Comparison of ENCODE assay signal across 8 cellular contexts in the genomic region with DNA sequence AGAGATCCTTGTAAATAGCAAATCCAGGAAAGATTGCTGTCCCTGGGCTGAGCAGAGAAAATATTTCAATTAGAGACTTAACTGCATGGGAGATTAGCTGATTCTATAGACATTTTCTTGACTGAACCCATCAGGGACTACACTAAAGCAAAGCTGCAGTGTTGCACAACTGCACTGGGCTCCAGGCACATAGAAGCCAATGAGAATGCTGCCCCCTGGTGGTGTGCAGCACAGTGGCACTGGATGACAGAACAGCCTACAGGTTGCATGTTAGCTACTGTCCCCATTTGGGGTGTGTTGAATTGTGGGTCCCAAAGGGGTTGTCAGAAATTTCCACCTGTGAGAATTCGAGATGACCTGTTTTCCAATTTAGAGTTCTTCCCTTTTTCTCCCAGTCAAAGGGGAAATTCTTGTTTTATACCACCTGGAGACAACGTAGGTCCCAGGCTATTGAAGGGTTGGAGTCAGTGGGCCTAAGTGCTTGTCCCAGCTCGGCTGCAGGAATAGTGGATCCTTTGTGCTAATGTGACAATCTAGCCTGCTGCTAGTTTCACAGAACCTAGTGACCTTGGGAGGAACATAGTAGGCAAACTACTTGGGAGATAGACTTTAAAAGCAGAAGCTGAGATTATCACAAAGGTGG.
DNase-seq lines count a peak whose midpoint lies in the region; ATAC-seq and TF ChIP-seq lines count a peak whose summit lies in the region.

No MANE protein-coding gene starts in this region.

- POLR2A ChIA-PET in CD4-positive, alpha-beta T cell (lab: Charles Lee): no interaction called here
- POLR2A ChIA-PET in HEK293 (lab: Yijun Ruan, JAX): interaction anchor here (0.5 kb wide), 1 partner anchor 195 kb away, joined by 3 read pairs; the partner anchor contains the start of gene SMOC1

- no peak overlapping the region for H3K27ac ChIP-seq in CD4-positive, alpha-beta T cell (ENCODE audit: low read depth, low read length)
- H3K27ac ChIP-seq in HEK293 (ENCODE audit: extremely low read depth, low read depth, low read length) (no peak overlapping the region), foreskin keratinocyte (no peak overlapping the region)

- peak in 4 of 10 experiments; percentile 5 to 9 (median 5) for DNase-seq in CD4-positive, alpha-beta T cell
- DNase-seq in NCI-H748 treated with DMSO at 0.1 percent for 48 hours (lab: John Stamatoyannopoulos, UW) (peak; percentile 10), activated T-cell treated with anti-CD3 and anti-CD28 coated beads for 48 hours (ENCODE audit: low read depth) (peak; percentile 46), foreskin keratinocyte (peak; percentile 25 to 59), posterior cingulate gyrus (peak in 9 of 10 donors; percentile 57 to 95 (median 76))
- no peak for DNase-seq in central memory CD4-positive, alpha-beta T cell

- H3K27me3 Mint-ChIP-seq in CD4-positive, alpha-beta T cell: peaks cover 34% of the 10 kb centered on the region

- CTCF ChIA-PET in CD4-positive, alpha-beta T cell (lab: Charles Lee): no interaction called here
- CTCF ChIA-PET in HEK293 (lab: Yijun Ruan, JAX): interaction anchor here (0.5 to 3.1 kb wide), 46 partner anchors 9 to 1033 kb away, joined by 3 to 42 read pairs (median 4); no protein-coding TSS in a partner anchor

- H3K36me3 ChIP-seq in HEK293 (ENCODE audit: control insufficient read depth in 2 of 2, insufficient read depth in 1 of 2, low read length in 2 of 2): no peaks in the 10 kb centered on the region

- no peaks in the 10 kb centered on the region for H3K9me3 Mint-ChIP-seq in CD4-positive, alpha-beta T cell

- no peak overlapping the region for H3K4me3 Mint-ChIP-seq in CD4-positive, alpha-beta T cell

- no peaks in the 10 kb centered on the region for H3K9me3 ChIP-seq in CD4-positive, alpha-beta T cell (ENCODE audit: control insufficient read depth, low read length)
- H3K9me3 ChIP-seq in HEK293 (ENCODE audit: control insufficient read depth, insufficient read depth, low read depth, low read length): no peaks in the 10 kb centered on the region

- ATAC-seq in CD4-positive, alpha-beta T cell (ENCODE audit: poor library complexity): no peak
- peak; percentile 88 for ATAC-seq in foreskin keratinocyte
- ATAC-seq in HG02981 (IDR thresholded peaks at IDR 0.05; ENCODE audit: unreplicated experiment): no peak

- no peaks in the 10 kb centered on the region for H3K4me1 Mint-ChIP-seq in CD4-positive, alpha-beta T cell (ENCODE audit: low read depth)

- TF ChIP-seq CTCF in CD4-positive, alpha-beta T cell (IDR thresholded peaks at IDR 0.05): peak; percentile 44
- TF ChIP-seq CTCF in HEK293 (tag by site-specific recombination; IDR thresholded peaks at IDR 0.05) (0 out of 2 replicates have a peak, but pooled peaks have one; percentile 31), foreskin keratinocyte (conservative IDR thresholded peaks at IDR 0.05) (peak; percentile 93)

- H3K36me3 Mint-ChIP-seq in CD4-positive, alpha-beta T cell (ENCODE audit: low read depth): no peaks in the 10 kb centered on the region

- H3K27me3 ChIP-seq in CD4-positive, alpha-beta T cell (ENCODE audit: control insufficient read depth, insufficient read depth, low read length): peaks cover 6% of the 10 kb centered on the region
- peaks cover 31% of the 10 kb centered on the region for H3K27me3 ChIP-seq in foreskin keratinocyte

- H3K27ac Mint-ChIP-seq in CD4-positive, alpha-beta T cell: no peak overlapping the region

- intact Hi-C loops in CD4-positive, alpha-beta T cell (cut with DNase I, micrococcal nuclease): loop anchor here in 1 of 2 experiments (2.0 kb wide), 1 partner anchor 255 kb away; no protein-coding TSS in a partner anchor
- intact Hi-C loops in posterior cingulate gyrus (cut with DNase I): no loop called here

- no peak overlapping the region for H3K4me3 ChIP-seq in HEK293 (ENCODE audit: low read depth, low read length)

- H3K4me1 ChIP-seq in HEK293 (ENCODE audit: control insufficient read depth, insufficient read depth, low read length): no peaks in the 10 kb centered on the region
- no peaks in the 10 kb centered on the region for H3K4me1 ChIP-seq in foreskin keratinocyte

TF ChIP-seq in HEK293, 187 proteins besides CTCF, POLR2A, EP300 and RAD21:
- TF ChIP-seq ZNF654 (tag by site-specific recombination; IDR thresholded peaks at IDR 0.05; ENCODE audit: low read depth): peak; percentile 47
- TF ChIP-seq, protein P1, sequence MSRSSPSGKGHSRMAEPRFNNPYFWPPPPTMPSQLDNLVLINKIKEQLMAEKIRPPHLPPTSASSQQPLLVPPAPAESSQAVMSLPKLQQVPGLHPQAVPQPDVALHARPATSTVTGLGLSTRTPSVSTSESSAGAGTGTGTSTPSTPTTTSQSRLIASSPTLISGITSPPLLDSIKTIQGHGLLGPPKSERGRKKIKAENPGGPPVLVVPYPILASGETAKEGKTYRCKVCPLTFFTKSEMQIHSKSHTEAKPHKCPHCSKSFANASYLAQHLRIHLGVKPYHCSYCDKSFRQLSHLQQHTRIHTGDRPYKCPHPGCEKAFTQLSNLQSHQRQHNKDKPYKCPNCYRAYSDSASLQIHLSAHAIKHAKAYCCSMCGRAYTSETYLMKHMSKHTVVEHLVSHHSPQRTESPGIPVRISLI (tag by site-specific recombination; IDR thresholded peaks at IDR 0.05): no peak
- peak; percentile 91 for TF ChIP-seq SCRT2 (tag by site-specific recombination; IDR thresholded peaks at IDR 0.05)
- peak; percentile 47; the same call in 1 of the 2 replicates for TF ChIP-seq ZSCAN30 (tag by site-specific recombination; IDR thresholded peaks at IDR 0.05)
- no peak for TF ChIP-seq SP7 (tag by site-specific recombination; IDR thresholded peaks at IDR 0.05)
- no peak for TF ChIP-seq KLF17 (tag by site-specific recombination; IDR thresholded peaks at IDR 0.05)
- TF ChIP-seq ZNF2 (tag by site-specific recombination; IDR thresholded peaks at IDR 0.05): peak; percentile 75; the same call in 1 of the 2 replicates

Comparison
In these comparisons a context has a peak if more than half of its experiments do, and no peak if none do; other contexts are left out.
1. CTCF ChIP-seq: peak in every context shown above with its lines; median percentile 93 in foreskin keratinocyte; 44 in CD4-positive, alpha-beta T cell; 31 in HEK293.